28 cellular contexts compared by ENCODE assay signal in genomic region chr7:81626008-81626407, GRCh38.
DNase-seq lines count a peak whose midpoint lies in the region; ATAC-seq and TF ChIP-seq lines count a peak whose summit lies in the region.
"Had no signal": no experiment of that assay in that cellular context is flagged by ENCODE, and none has a peak within 500 bp of the region (broad histone marks: within the 10 kb centered on the region; RNA-seq: fewer than 3 reads in every experiment).

No MANE protein-coding gene starts in this region.

- H3K4me2 ChIP-seq in KMS-11 (peak overlapping the region; percentile 46), skeletal muscle satellite cell (ENCODE audit: low read length) (no peak overlapping the region)

- H3K79me2 ChIP-seq in KMS-11 (ENCODE audit: insufficient read depth, low read depth), result no peaks in the 10 kb centered on the region

- H3K9me3 Mint-ChIP-seq in stimulated activated naive B cell treated with anti-CD40 and anti-IgM and Interleukin-4, amounts not matched to agents 10 μg/mL and 1 μg/mL and 100 μg/mL, for 72 hours, result no peaks in the 10 kb centered on the region

- no peak overlapping the region for H3K4me3 Mint-ChIP-seq in stimulated activated naive B cell treated with anti-CD40 and anti-IgM and Interleukin-4, amounts not matched to agents 10 μg/mL and 1 μg/mL and 100 μg/mL, for 72 hours
- H3K4me3 Mint-ChIP-seq: activated CD4-positive, alpha-beta memory T cell treated with anti-CD3 and anti-CD28 coated beads for 36 hours; activated T-helper 17 cell treated with anti-CD3 and anti-CD28 coated beads, Interleukin-2, amount 50 U/mL, for 72 hours; CD4-positive, alpha-beta T cell; natural killer cell treated with Interleukin-12 subunit alpha and Interleukin-12 subunit beta and Interleukin-15 and Interleukin-18, amount 100 ng/mL, for 72 hours had no signal

- H3K36me3 Mint-ChIP-seq in stimulated activated naive B cell treated with anti-CD40 and anti-IgM and Interleukin-4, amounts not matched to agents 10 μg/mL and 1 μg/mL and 100 μg/mL, for 72 hours, result no peaks in the 10 kb centered on the region
- H3K36me3 Mint-ChIP-seq: activated CD4-positive, alpha-beta memory T cell treated with anti-CD3 and anti-CD28 coated beads for 36 hours; activated naive CD4-positive, alpha-beta T cell treated with anti-CD3 and anti-CD28 coated beads, Interleukin-2, amount 50 U/mL, for 72 hours had no signal

- H3K4me1 Mint-ChIP-seq in stimulated activated naive B cell treated with anti-CD40 and anti-IgM and Interleukin-4, amounts not matched to agents 10 μg/mL and 1 μg/mL and 100 μg/mL, for 72 hours, result no peaks in the 10 kb centered on the region
- H3K4me1 Mint-ChIP-seq: activated T-helper 17 cell treated with anti-CD3 and anti-CD28 coated beads, Interleukin-2, amount 50 U/mL, for 72 hours had no signal

- TF ChIP-seq CTCF in KMS-11 (conservative IDR thresholded peaks at IDR 0.05; ENCODE audit: low read depth, low read length) (no peak), VCaP (conservative IDR thresholded peaks at IDR 0.05) (no peak), fibroblast of the aortic adventitia (IDR thresholded peaks at IDR 0.05; ENCODE audit: insufficient read depth, low read length) (no peak)

- DNase-seq in fibroblast of the aortic adventitia (ENCODE audit: low read depth), result peak; percentile 74
- no peak for DNase-seq in NCI-H524 treated with DMSO at 0.1 percent for 48 hours (lab: John Stamatoyannopoulos, UW)
- no peak for DNase-seq in stimulated activated naive B cell treated with anti-CD40 and anti-IgM and Interleukin-4, amounts not matched to agents 10 μg/mL and 1 μg/mL and 100 μg/mL, for 72 hours
- DNase-seq in middle frontal gyrus (ENCODE audit: extremely low spot score, low spot score), result no peak
- DNase-seq: activated CD4-positive, alpha-beta memory T cell treated with anti-CD3 and anti-CD28 coated beads for 36 hours; activated CD8-positive, alpha-beta memory T cell treated with anti-CD3 and anti-CD28 coated beads, Interleukin-2, amount 50 U/mL, for 48 hours; CD4-positive, alpha-beta T cell; cerebellar nuclear complex; hypothalamus; left ventricle myocardium superior; NCI-H1092 treated with DMSO at 0.1 percent for 48 hours; NCI-H1930; NCI-H2227 treated with DMSO at 0.1 percent for 48 hours; NCI-H748 treated with DMSO at 0.1 percent for 48 hours; posterior cingulate gyrus; SHP77; stimulated activated CD8-positive, alpha-beta memory T cell treated with anti-CD3 and anti-CD28 coated beads, Interleukin-4, amount 100 ng/mL, for 48 hours; SW 1271; transverse colon had no signal

- peaks cover 94% of the 10 kb centered on the region for H3K4me1 ChIP-seq in KMS-11 (ENCODE audit: low read depth, poor library complexity, severe bottlenecking)
- peaks cover 59% of the 10 kb centered on the region for H3K4me1 ChIP-seq in skeletal muscle satellite cell (ENCODE audit: control insufficient read depth, insufficient read depth, low read length)
- H3K4me1 ChIP-seq: gastroesophageal sphincter, transverse colon had no signal

- H3K27me3 ChIP-seq in KMS-11 (ENCODE audit: insufficient read depth, low read depth), result no peaks in the 10 kb centered on the region
- no peaks in the 10 kb centered on the region for H3K27me3 ChIP-seq in skeletal muscle satellite cell (ENCODE audit: control insufficient read depth, insufficient read depth, low read length)
- H3K27me3 ChIP-seq: gastroesophageal sphincter, transverse colon had no signal

- peak overlapping the region; percentile 27 for H2AFZ ChIP-seq in KMS-11 (ENCODE audit: low read depth)

- H4K20me1 ChIP-seq in KMS-11 (ENCODE audit: insufficient read depth), result no peaks in the 10 kb centered on the region

- no peaks in the 10 kb centered on the region for H3K9me3 ChIP-seq in skeletal muscle satellite cell (replicated peaks; ENCODE audit: low read length)
- H3K9me3 ChIP-seq: gastroesophageal sphincter, transverse colon had no signal

- H3K27ac Mint-ChIP-seq in stimulated activated naive B cell treated with anti-CD40 and anti-IgM and Interleukin-4, amounts not matched to agents 10 μg/mL and 1 μg/mL and 100 μg/mL, for 72 hours, result no peak overlapping the region
- H3K27ac Mint-ChIP-seq: activated CD4-positive, alpha-beta memory T cell treated with anti-CD3 and anti-CD28 coated beads for 36 hours; activated naive CD4-positive, alpha-beta T cell treated with anti-CD3 and anti-CD28 coated beads, Interleukin-2, amount 50 U/mL, for 72 hours; activated T-helper 17 cell treated with anti-CD3 and anti-CD28 coated beads, Interleukin-2, amount 50 U/mL, for 72 hours; CD4-positive, alpha-beta T cell; natural killer cell treated with Interleukin-12 subunit alpha and Interleukin-12 subunit beta and Interleukin-15 and Interleukin-18, amount 100 ng/mL, for 72 hours had no signal

- ATAC-seq in stimulated activated naive B cell treated with anti-CD40 and anti-IgM and Interleukin-4, amounts not matched to agents 10 μg/mL and 1 μg/mL and 100 μg/mL, for 72 hours (replicated peaks), result no peak
- ATAC-seq: activated naive CD4-positive, alpha-beta T cell treated with anti-CD3 and anti-CD28 coated beads, Interleukin-2, amount 50 U/mL, for 72 hours; activated T-helper 17 cell treated with anti-CD3 and anti-CD28 coated beads, Interleukin-2, amount 50 U/mL, for 72 hours; gastroesophageal sphincter; HepG2; left ventricle myocardium superior; natural killer cell treated with Interleukin-12 subunit alpha and Interleukin-12 subunit beta and Interleukin-15 and Interleukin-18, amount 100 ng/mL, for 72 hours; sciatic nerve had no signal

- H3K27ac ChIP-seq in KMS-11 (peak overlapping the region; percentile 65), VCaP (peak overlapping the region; percentile 23; the same call in 1 of the 2 replicates)
- H3K27ac ChIP-seq: gastroesophageal sphincter, transverse colon had no signal

- no peak overlapping the region for H3K4me3 ChIP-seq in KMS-11 (IDR thresholded peaks at IDR 0.05; ENCODE audit: insufficient read depth, low read depth, low read length)
- H3K4me3 ChIP-seq in fibroblast of the aortic adventitia (ENCODE audit: low read depth, low read length), result no peak overlapping the region
- no peak overlapping the region for H3K4me3 ChIP-seq in skeletal muscle satellite cell (ENCODE audit: low read length)
- H3K4me3 ChIP-seq: gastroesophageal sphincter, transverse colon had no signal

- no peaks in the 10 kb centered on the region for H3K36me3 ChIP-seq in KMS-11 (ENCODE audit: insufficient read depth)
- H3K36me3 ChIP-seq in skeletal muscle satellite cell (ENCODE audit: insufficient read depth, low read length), result no peaks in the 10 kb centered on the region
- H3K36me3 ChIP-seq: gastroesophageal sphincter, transverse colon had no signal

- no peaks in the 10 kb centered on the region for H3K27me3 Mint-ChIP-seq in stimulated activated naive B cell treated with anti-CD40 and anti-IgM and Interleukin-4, amounts not matched to agents 10 μg/mL and 1 μg/mL and 100 μg/mL, for 72 hours
- H3K27me3 Mint-ChIP-seq: activated CD4-positive, alpha-beta memory T cell treated with anti-CD3 and anti-CD28 coated beads for 36 hours; activated T-helper 17 cell treated with anti-CD3 and anti-CD28 coated beads, Interleukin-2, amount 50 U/mL, for 72 hours; CD4-positive, alpha-beta T cell; natural killer cell treated with Interleukin-12 subunit alpha and Interleukin-12 subunit beta and Interleukin-15 and Interleukin-18, amount 100 ng/mL, for 72 hours had no signal

- H3K9ac ChIP-seq in KMS-11 (no peak overlapping the region), skeletal muscle satellite cell (ENCODE audit: low read depth, low read length) (peak overlapping the region; percentile 69)
